1 cellular context compared by ENCODE assay signal in the genomic region with DNA sequence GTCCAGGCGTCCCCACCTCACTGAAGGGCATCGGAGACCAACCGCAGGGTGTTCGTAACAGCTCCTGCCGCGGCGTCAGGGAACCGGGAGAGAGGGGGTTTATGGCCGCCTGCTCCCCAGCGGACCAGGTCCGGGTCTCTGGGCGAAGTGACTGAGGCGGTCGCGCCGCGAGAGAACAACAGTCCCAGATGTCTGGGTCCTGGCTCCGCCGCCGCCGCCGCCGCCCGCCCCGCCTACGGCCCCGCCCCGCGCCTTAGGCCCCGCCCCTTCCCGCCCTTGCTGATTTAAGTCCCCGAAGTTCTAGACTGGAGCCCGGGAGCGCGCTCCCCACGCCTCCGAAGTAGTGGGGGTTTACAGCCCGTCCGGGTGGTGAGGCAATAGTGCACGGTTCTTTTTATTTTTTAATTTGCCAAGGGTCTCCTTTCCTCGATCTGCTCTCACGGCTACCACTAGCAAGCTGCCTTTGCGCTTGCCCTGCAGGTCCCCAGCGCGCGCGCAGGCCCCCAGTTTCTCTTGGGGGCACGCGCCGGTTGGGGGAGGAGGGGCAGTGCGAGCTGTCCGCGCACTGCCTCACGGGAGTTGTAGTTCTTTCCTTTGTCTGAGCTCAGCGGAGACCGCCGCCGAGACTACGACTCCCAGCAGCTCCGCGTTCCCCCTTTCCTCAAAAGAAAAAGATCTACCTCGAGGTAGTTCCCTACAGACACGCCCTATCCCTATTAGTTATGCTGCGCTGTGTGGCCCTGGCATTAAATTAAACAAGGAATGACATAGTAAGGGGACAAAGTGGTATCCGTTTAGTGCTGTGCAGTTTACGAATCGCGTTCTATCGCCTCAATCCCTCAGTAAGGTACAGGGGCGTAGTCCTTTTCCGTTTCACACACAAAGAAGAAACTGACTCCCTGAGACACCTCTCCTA.
TF ChIP-seq lines count a peak whose summit lies in the region.

A gene (minus strand): TSS at position 190 of the 916 bp plus-strand sequence. CDS start 272 bp downstream, outside the sequence.

TF ChIP-seq in SK-N-SH, 30 proteins besides CTCF, POLR2A, EP300 and RAD21 (continued from another document):
- TF ChIP-seq TAF1 (IDR thresholded peaks at IDR 0.05; ENCODE audit: borderline replicate concordance, low read depth, low read length), result peak; percentile 52
- peak; percentile 60 for TF ChIP-seq NRF1 (IDR thresholded peaks at IDR 0.05; ENCODE audit: low read depth, low read length)
- TF ChIP-seq ELF1 (IDR thresholded peaks at IDR 0.05), result peak; percentile 70
- TF ChIP-seq JUND (IDR thresholded peaks at IDR 0.05), result no peak
